2 cellular contexts compared by ENCODE assay signal in the genomic region with DNA sequence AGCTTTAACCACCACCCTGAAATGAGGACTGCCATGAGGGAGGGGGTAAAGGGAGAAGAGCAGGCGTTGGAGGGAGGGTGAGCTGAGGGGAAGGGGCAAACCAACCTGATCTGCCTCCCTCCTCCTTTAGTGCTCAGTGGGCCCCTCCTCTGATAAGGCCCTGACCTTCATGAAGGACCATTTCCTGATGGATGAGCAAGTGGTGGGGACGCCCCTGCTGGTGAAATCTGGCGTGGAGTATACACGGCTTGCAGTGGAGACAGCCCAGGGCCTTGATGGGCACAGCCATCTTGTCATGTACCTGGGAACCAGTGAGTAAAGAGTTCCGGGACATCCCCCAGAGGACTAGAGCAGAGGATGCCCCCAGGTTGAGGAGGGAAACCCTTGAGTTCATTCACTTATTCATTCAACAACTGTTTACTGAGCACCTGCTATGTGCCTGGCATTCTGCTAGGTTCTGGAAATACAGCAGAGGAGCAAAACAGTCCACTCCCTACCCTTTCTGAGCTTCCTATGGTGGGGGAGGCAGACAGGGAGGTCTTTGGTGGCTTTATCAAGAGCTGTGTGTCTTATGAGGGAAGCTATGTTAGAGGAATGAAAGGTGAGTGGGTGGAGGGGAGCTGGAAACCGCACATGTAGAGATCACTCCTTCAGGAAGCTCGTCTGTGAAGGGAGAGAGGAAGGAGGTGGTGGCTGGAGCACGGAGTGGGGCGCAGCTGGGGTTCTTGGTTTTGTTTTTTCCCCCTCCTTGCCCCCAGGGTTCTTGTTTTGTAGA.
A peak's percentile ranks its signal among the peaks of the same experiment; 100 is the strongest.
TF ChIP-seq lines count a peak whose summit lies in the region.

No MANE protein-coding gene starts in this region.

TF ChIP-seq in IMR-90, 13 proteins besides CTCF, POLR2A, EP300 and RAD21:
- TF ChIP-seq ELK1 (IDR thresholded peaks at IDR 0.05; ENCODE audit: borderline replicate concordance, low read depth, low read length) (no peak), MXI1 (IDR thresholded peaks at IDR 0.05; ENCODE audit: borderline replicate concordance, low read depth, low read length) (no peak)
TF ChIP-seq in IMR-90: peak in this region for 0.

TF ChIP-seq in K562, 482 proteins besides CTCF, POLR2A, EP300 and RAD21:
- TF ChIP-seq EGR1 (conservative IDR thresholded peaks at IDR 0.05) = peak; percentile 69
- TF ChIP-seq, protein P1, sequence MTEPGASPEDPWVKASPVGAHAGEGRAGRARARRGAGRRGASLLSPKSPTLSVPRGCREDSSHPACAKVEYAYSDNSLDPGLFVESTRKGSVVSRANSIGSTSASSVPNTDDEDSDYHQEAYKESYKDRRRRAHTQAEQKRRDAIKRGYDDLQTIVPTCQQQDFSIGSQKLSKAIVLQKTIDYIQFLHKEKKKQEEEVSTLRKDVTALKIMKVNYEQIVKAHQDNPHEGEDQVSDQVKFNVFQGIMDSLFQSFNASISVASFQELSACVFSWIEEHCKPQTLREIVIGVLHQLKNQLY (CRISPR knock-in tag; conservative IDR thresholded peaks at IDR 0.05) = no peak
- TF ChIP-seq NCOA4 (IDR thresholded peaks at IDR 0.05; ENCODE audit: partially characterized antibody) = no peak
- no peak for TF ChIP-seq ZNF707 (CRISPR knock-in tag; conservative IDR thresholded peaks at IDR 0.05)
- no peak for TF ChIP-seq AFF4 (CRISPR knock-in tag; IDR thresholded peaks at IDR 0.05)
- TF ChIP-seq SRSF9 (IDR thresholded peaks at IDR 0.05; ENCODE audit: borderline replicate concordance, low read depth, low read length) = no peak
- TF ChIP-seq BRD9 (IDR thresholded peaks at IDR 0.05; ENCODE audit: low read depth, partially characterized antibody) = no peak
- TF ChIP-seq NFATC3 (IDR thresholded peaks at IDR 0.05) = no peak
- TF ChIP-seq, protein P2, sequence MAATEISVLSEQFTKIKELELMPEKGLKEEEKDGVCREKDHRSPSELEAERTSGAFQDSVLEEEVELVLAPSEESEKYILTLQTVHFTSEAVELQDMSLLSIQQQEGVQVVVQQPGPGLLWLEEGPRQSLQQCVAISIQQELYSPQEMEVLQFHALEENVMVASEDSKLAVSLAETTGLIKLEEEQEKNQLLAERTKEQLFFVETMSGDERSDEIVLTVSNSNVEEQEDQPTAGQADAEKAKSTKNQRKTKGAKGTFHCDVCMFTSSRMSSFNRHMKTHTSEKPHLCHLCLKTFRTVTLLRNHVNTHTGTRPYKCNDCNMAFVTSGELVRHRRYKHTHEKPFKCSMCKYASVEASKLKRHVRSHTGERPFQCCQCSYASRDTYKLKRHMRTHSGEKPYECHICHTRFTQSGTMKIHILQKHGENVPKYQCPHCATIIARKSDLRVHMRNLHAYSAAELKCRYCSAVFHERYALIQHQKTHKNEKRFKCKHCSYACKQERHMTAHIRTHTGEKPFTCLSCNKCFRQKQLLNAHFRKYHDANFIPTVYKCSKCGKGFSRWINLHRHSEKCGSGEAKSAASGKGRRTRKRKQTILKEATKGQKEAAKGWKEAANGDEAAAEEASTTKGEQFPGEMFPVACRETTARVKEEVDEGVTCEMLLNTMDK (IDR thresholded peaks at IDR 0.05; ENCODE audit: borderline replicate concordance, insufficient read depth, low read depth, low read length, poor library complexity, severe bottlenecking) = peak; percentile 32
- TF ChIP-seq ZNF354B (CRISPR knock-in tag; IDR thresholded peaks at IDR 0.05) = no peak
- peak; percentile 35 for TF ChIP-seq RBM25 (IDR thresholded peaks at IDR 0.05; ENCODE audit: low read depth, low read length, severe bottlenecking)
- TF ChIP-seq ZNF3 (CRISPR knock-in tag; IDR thresholded peaks at IDR 0.05) = peak; percentile 79; the same call in 1 of the 2 replicates
- TF ChIP-seq PHB (CRISPR knock-in tag; IDR thresholded peaks at IDR 0.05) = no peak
- no peak for TF ChIP-seq ZC3H11A (IDR thresholded peaks at IDR 0.05; ENCODE audit: low read depth, low read length)
- no peak for TF ChIP-seq POLR2G (IDR thresholded peaks at IDR 0.05; ENCODE audit: low read depth, low read length)
- TF ChIP-seq ZNF644 (tag; IDR thresholded peaks at IDR 0.05; ENCODE audit: low read depth) = no peak
- TF ChIP-seq XRCC3 (IDR thresholded peaks at IDR 0.05) = no peak
- peak; percentile 82 for TF ChIP-seq ZNF134 (CRISPR knock-in tag; conservative IDR thresholded peaks at IDR 0.05)
- TF ChIP-seq USF1 (CRISPR knock-in tag; IDR thresholded peaks at IDR 0.05) = peak; percentile 16; the same call in 1 of the 2 replicates
- peak; percentile 51; the same call in 1 of the 2 replicates for TF ChIP-seq ESRRA (IDR thresholded peaks at IDR 0.05; ENCODE audit: borderline replicate concordance, low read depth)
- TF ChIP-seq ZNF764 (CRISPR knock-in tag; IDR thresholded peaks at IDR 0.05; ENCODE audit: low read depth) = no peak
- TF ChIP-seq, protein P3, sequence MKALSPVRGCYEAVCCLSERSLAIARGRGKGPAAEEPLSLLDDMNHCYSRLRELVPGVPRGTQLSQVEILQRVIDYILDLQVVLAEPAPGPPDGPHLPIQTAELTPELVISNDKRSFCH (CRISPR knock-in tag; IDR thresholded peaks at IDR 0.05) = no peak
- TF ChIP-seq, protein P3 (tag; IDR thresholded peaks at IDR 0.05) = 0 out of 2 replicates have a peak, but pooled peaks have one; percentile 18
- no peak for TF ChIP-seq MEIS2 (IDR thresholded peaks at IDR 0.05; ENCODE audit: partially characterized antibody)
- TF ChIP-seq, protein P4, sequence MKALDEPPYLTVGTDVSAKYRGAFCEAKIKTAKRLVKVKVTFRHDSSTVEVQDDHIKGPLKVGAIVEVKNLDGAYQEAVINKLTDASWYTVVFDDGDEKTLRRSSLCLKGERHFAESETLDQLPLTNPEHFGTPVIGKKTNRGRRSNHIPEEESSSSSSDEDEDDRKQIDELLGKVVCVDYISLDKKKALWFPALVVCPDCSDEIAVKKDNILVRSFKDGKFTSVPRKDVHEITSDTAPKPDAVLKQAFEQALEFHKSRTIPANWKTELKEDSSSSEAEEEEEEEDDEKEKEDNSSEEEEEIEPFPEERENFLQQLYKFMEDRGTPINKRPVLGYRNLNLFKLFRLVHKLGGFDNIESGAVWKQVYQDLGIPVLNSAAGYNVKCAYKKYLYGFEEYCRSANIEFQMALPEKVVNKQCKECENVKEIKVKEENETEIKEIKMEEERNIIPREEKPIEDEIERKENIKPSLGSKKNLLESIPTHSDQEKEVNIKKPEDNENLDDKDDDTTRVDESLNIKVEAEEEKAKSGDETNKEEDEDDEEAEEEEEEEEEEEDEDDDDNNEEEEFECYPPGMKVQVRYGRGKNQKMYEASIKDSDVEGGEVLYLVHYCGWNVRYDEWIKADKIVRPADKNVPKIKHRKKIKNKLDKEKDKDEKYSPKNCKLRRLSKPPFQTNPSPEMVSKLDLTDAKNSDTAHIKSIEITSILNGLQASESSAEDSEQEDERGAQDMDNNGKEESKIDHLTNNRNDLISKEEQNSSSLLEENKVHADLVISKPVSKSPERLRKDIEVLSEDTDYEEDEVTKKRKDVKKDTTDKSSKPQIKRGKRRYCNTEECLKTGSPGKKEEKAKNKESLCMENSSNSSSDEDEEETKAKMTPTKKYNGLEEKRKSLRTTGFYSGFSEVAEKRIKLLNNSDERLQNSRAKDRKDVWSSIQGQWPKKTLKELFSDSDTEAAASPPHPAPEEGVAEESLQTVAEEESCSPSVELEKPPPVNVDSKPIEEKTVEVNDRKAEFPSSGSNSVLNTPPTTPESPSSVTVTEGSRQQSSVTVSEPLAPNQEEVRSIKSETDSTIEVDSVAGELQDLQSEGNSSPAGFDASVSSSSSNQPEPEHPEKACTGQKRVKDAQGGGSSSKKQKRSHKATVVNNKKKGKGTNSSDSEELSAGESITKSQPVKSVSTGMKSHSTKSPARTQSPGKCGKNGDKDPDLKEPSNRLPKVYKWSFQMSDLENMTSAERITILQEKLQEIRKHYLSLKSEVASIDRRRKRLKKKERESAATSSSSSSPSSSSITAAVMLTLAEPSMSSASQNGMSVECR (CRISPR knock-in tag; IDR thresholded peaks at IDR 0.05) = 0 out of 2 replicates have a peak, but pooled peaks have one; percentile 27
- no peak for TF ChIP-seq YY1 (IDR thresholded peaks at IDR 0.05; ENCODE audit: borderline replicate concordance in 1 of 3, control insufficient read depth in 1 of 3, extremely low read depth in 1 of 3, insufficient read depth in 3 of 3, insufficient read length in 1 of 3, insufficient replicate concordance in 2 of 3, low read depth in 1 of 3, low read length in 2 of 3)
